ENCODE assay signal across 9 cellular contexts in the genomic region with DNA sequence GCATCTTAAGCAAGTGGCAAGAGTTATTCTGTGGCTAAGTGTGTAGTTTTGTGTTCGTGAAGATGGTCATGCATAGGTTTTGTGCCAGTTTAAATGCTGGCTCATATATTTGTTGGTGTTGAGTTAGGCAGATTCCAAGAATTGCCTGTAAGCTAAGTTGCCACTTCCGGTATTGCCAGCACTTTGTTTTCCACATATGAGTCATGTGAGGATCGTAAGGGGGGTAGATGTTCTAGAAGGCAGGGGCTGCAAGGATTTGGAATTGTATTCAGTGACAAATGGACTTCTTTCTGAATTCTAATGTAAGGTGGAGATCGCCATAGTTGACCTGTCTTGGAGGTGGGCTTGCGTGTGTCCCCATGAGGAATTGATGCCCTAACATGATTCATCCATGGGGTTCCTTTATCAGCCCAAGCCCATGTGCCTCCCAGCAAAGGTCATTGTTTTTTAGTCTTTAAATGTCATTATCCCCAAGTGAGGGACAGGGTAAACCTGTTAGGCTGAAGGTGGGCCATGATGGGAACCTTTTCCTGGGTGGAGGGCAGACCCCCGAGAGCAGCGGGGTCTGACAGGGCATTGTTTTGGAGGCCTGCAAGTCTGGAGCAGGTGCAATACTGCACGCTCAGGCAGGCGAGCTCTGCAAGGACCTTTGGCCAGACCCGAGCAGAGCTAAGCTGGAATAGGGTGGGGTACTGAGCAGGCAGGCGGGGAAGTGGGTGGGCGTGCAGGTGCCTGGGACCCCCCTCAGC.
A peak's percentile ranks its signal among the peaks of the same experiment; 100 is the strongest.
DNase-seq lines count a peak whose midpoint lies in the region; ATAC-seq and TF ChIP-seq lines count a peak whose summit lies in the region.
"Had no signal": no experiment of that assay in that cellular context is flagged by ENCODE, and none has a peak within 500 bp of the region (broad histone marks: within the 10 kb centered on the region; RNA-seq: fewer than 3 reads in every experiment).

No MANE protein-coding gene starts in this region.

- intact Hi-C loops in left lung (cut with DNase I): no loop called here
- intact Hi-C loops in aorta (cut with DNase I): loop anchor here in 1 of 2 donors (5.0 kb wide), 1 partner anchor 33 kb away; no protein-coding TSS in a partner anchor

- H3K36me3 ChIP-seq in left lung (peaks cover 0 to 16% of the 10 kb centered on the region in 2 donors), aorta (ENCODE audit: control insufficient read depth in 1 of 2, insufficient read depth in 2 of 2, low read length in 1 of 2) (peaks cover 0 to 3% of the 10 kb centered on the region in 2 donors)

- H3K9me3 Mint-ChIP-seq in stimulated activated naive CD8-positive, alpha-beta T cell treated with anti-CD3 and anti-CD28 coated beads, Interleukin-15, Interleukin-2, amounts not matched to agents 100 ng/mL and 50 ng/mL, for 24 hours: no peaks in the 10 kb centered on the region

- peak overlapping the region; percentile 94 for H3K27ac Mint-ChIP-seq in stimulated activated naive CD8-positive, alpha-beta T cell treated with anti-CD3 and anti-CD28 coated beads, Interleukin-15, Interleukin-2, amounts not matched to agents 100 ng/mL and 50 ng/mL, for 24 hours

- H3K27me3 ChIP-seq in left lung (no peaks in the 10 kb centered on the region), aorta (ENCODE audit: control insufficient read depth in 1 of 2, insufficient read depth in 2 of 2, low read length in 1 of 2) (no peaks in the 10 kb centered on the region)

- H3K9me3 ChIP-seq in left lung: no peaks in the 10 kb centered on the region
- H3K9me3 ChIP-seq in aorta (ENCODE audit: control insufficient read depth, low read length): no peaks in the 10 kb centered on the region

- peaks cover 87% of the 10 kb centered on the region for H3K4me1 Mint-ChIP-seq in stimulated activated naive CD8-positive, alpha-beta T cell treated with anti-CD3 and anti-CD28 coated beads, Interleukin-15, Interleukin-2, amounts not matched to agents 100 ng/mL and 50 ng/mL, for 24 hours (ENCODE audit: low read depth)

- WGBS in aorta, 2 donors: 65% methylated on average over 12 of the region's 12 CpGs

- H3K36me3 Mint-ChIP-seq in stimulated activated naive CD8-positive, alpha-beta T cell treated with anti-CD3 and anti-CD28 coated beads, Interleukin-15, Interleukin-2, amounts not matched to agents 100 ng/mL and 50 ng/mL, for 24 hours (ENCODE audit: low read depth): peaks cover 51% of the 10 kb centered on the region

- no peaks in the 10 kb centered on the region for H3K27me3 Mint-ChIP-seq in stimulated activated naive CD8-positive, alpha-beta T cell treated with anti-CD3 and anti-CD28 coated beads, Interleukin-15, Interleukin-2, amounts not matched to agents 100 ng/mL and 50 ng/mL, for 24 hours

- H3K27ac ChIP-seq in left lung (peak overlapping the region; percentile 77 to 100), aorta (ENCODE audit: low read depth in 1 of 2, low read length in 2 of 2) (peak overlapping the region; percentile 20 to 84)

- TF ChIP-seq CTCF in left lung (IDR thresholded peaks at IDR 0.05): no peak

- no peak for ATAC-seq in stimulated activated naive CD8-positive, alpha-beta T cell treated with anti-CD3 and anti-CD28 coated beads, Interleukin-15, Interleukin-2, amounts not matched to agents 100 U/mL and 50 U/mL, for 24 hours
- no peak for ATAC-seq in left lung
- no peak for ATAC-seq in aorta (ENCODE audit: low FRiP score)
- no peak for ATAC-seq in GM19455 (IDR thresholded peaks at IDR 0.05; ENCODE audit: unreplicated experiment)
- no peak for ATAC-seq in GM21447 (IDR thresholded peaks at IDR 0.05; ENCODE audit: unreplicated experiment)

- no peak overlapping the region for H3K4me3 ChIP-seq in left lung
- H3K4me3 ChIP-seq in aorta (ENCODE audit: low read length in 2 of 2): no peak overlapping the region

- H3K4me1 ChIP-seq in left lung: peaks cover 60 to 99% of the 10 kb centered on the region in 2 donors
- peaks cover 2 to 17% of the 10 kb centered on the region in 2 donors for H3K4me1 ChIP-seq in aorta (ENCODE audit: control insufficient read depth in 1 of 2, insufficient read depth in 2 of 2, low read length in 2 of 2)

- no peak for DNase-seq in stimulated activated naive CD8-positive, alpha-beta T cell treated with anti-CD3 and anti-CD28 coated beads, Interleukin-15, Interleukin-2, amounts not matched to agents 100 U/mL and 50 U/mL, for 24 hours
- DNase-seq in amniotic epithelial cell (ENCODE audit: low read depth): peak; percentile 78
- DNase-seq in left lung: no peak
- DNase-seq in aorta: no peak
- DNase-seq in NCI-H1436 (lab: John Stamatoyannopoulos, UW): no peak
- DNase-seq: DMS79 treated with DMSO at 0.1 percent for 48 hours had no signal

- peak overlapping the region; percentile 74 for H3K4me3 Mint-ChIP-seq in stimulated activated naive CD8-positive, alpha-beta T cell treated with anti-CD3 and anti-CD28 coated beads, Interleukin-15, Interleukin-2, amounts not matched to agents 100 ng/mL and 50 ng/mL, for 24 hours
